ENCODE assay signal across 1 cellular context in the genomic region with DNA sequence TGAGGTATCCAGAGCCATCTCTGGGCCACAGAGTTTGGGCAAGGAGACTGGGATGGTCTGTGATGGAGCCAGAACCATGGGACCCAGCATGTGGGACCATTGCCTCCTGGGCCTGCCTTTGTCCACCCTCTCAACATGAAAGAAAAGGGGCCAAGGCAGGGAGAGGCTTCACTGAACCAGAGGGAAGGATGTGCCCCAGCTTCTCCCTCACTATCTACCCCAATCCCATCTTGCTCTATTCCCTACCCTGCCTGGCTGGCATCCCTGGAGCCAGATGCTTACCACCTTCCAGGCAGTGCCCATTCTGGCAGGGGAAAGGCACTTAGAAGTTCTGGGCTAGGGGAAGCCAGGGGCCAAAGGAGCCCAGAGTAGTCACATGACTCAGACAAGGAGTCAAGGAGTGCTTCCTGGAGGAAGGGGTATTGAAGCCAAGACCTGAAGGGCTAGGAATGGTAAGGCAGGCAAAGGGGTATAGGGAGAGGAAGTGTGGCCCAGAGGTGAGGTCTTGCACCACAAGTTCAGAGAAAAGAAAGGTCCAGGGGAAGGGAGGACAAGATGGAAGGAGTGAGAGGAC.
TF ChIP-seq lines count a peak whose summit lies in the region.

No MANE protein-coding gene starts in this region.

TF ChIP-seq in GM23338, 12 proteins besides CTCF, POLR2A, EP300 and RAD21:
- TF ChIP-seq, protein P1, sequence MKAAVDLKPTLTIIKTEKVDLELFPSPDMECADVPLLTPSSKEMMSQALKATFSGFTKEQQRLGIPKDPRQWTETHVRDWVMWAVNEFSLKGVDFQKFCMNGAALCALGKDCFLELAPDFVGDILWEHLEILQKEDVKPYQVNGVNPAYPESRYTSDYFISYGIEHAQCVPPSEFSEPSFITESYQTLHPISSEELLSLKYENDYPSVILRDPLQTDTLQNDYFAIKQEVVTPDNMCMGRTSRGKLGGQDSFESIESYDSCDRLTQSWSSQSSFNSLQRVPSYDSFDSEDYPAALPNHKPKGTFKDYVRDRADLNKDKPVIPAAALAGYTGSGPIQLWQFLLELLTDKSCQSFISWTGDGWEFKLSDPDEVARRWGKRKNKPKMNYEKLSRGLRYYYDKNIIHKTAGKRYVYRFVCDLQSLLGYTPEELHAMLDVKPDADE (IDR thresholded peaks at IDR 0.05): no peak
- TF ChIP-seq ZNF114 (CRISPR knock-in tag; IDR thresholded peaks at IDR 0.05) (no peak), EZH2phosphoT487 (IDR thresholded peaks at IDR 0.05; ENCODE audit: unreplicated experiment) (no peak), POLR2AphosphoS5 (IDR thresholded peaks at IDR 0.05; ENCODE audit: low read depth) (no peak), STAT1 (IDR thresholded peaks at IDR 0.05; ENCODE audit: unreplicated experiment) (no peak), EZH2 (IDR thresholded peaks at IDR 0.05; ENCODE audit: low read depth, unreplicated experiment) (no peak), NANOG (IDR thresholded peaks at IDR 0.05; ENCODE audit: borderline replicate concordance) (no peak), ZNF331 (CRISPR knock-in tag; IDR thresholded peaks at IDR 0.05; ENCODE audit: low read depth) (no peak), JUNB (IDR thresholded peaks at IDR 0.05; ENCODE audit: unreplicated experiment) (no peak), CREB1 (CRISPR knock-in tag; IDR thresholded peaks at IDR 0.05; ENCODE audit: low read depth) (no peak)
- TF ChIP-seq, protein P2, sequence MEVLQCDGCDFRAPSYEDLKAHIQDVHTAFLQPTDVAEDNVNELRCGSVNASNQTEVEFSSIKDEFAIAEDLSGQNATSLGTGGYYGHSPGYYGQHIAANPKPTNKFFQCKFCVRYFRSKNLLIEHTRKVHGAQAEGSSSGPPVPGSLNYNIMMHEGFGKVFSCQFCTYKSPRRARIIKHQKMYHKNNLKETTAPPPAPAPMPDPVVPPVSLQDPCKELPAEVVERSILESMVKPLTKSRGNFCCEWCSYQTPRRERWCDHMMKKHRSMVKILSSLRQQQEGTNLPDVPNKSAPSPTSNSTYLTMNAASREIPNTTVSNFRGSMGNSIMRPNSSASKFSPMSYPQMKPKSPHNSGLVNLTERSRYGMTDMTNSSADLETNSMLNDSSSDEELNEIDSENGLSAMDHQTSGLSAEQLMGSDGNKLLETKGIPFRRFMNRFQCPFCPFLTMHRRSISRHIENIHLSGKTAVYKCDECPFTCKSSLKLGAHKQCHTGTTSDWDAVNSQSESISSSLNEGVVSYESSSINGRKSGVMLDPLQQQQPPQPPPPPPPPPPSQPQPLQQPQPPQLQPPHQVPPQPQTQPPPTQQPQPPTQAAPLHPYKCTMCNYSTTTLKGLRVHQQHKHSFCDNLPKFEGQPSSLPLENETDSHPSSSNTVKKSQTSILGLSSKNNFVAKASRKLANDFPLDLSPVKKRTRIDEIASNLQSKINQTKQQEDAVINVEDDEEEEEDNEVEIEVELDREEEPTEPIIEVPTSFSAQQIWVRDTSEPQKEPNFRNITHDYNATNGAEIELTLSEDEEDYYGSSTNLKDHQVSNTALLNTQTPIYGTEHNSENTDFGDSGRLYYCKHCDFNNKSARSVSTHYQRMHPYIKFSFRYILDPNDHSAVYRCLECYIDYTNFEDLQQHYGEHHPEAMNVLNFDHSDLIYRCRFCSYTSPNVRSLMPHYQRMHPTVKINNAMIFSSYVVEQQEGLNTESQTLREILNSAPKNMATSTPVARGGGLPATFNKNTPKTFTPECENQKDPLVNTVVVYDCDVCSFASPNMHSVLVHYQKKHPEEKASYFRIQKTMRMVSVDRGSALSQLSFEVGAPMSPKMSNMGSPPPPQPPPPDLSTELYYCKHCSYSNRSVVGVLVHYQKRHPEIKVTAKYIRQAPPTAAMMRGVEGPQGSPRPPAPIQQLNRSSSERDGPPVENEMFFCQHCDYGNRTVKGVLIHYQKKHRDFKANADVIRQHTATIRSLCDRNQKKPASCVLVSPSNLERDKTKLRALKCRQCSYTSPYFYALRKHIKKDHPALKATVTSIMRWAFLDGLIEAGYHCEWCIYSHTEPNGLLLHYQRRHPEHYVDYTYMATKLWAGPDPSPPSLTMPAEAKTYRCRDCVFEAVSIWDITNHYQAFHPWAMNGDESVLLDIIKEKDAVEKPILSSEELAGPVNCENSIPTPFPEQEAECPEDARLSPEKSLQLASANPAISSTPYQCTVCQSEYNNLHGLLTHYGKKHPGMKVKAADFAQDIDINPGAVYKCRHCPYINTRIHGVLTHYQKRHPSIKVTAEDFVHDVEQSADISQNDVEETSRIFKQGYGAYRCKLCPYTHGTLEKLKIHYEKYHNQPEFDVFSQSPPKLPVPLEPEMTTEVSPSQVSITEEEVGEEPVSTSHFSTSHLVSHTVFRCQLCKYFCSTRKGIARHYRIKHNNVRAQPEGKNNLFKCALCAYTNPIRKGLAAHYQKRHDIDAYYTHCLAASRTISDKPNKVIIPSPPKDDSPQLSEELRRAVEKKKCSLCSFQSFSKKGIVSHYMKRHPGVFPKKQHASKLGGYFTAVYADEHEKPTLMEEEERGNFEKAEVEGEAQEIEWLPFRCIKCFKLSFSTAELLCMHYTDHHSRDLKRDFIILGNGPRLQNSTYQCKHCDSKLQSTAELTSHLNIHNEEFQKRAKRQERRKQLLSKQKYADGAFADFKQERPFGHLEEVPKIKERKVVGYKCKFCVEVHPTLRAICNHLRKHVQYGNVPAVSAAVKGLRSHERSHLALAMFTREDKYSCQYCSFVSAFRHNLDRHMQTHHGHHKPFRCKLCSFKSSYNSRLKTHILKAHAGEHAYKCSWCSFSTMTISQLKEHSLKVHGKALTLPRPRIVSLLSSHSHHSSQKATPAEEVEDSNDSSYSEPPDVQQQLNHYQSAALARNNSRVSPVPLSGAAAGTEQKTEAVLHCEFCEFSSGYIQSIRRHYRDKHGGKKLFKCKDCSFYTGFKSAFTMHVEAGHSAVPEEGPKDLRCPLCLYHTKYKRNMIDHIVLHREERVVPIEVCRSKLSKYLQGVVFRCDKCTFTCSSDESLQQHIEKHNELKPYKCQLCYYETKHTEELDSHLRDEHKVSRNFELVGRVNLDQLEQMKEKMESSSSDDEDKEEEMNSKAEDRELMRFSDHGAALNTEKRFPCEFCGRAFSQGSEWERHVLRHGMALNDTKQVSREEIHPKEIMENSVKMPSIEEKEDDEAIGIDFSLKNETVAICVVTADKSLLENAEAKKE (CRISPR knock-in tag; IDR thresholded peaks at IDR 0.05): no peak
- TF ChIP-seq, protein P3, sequence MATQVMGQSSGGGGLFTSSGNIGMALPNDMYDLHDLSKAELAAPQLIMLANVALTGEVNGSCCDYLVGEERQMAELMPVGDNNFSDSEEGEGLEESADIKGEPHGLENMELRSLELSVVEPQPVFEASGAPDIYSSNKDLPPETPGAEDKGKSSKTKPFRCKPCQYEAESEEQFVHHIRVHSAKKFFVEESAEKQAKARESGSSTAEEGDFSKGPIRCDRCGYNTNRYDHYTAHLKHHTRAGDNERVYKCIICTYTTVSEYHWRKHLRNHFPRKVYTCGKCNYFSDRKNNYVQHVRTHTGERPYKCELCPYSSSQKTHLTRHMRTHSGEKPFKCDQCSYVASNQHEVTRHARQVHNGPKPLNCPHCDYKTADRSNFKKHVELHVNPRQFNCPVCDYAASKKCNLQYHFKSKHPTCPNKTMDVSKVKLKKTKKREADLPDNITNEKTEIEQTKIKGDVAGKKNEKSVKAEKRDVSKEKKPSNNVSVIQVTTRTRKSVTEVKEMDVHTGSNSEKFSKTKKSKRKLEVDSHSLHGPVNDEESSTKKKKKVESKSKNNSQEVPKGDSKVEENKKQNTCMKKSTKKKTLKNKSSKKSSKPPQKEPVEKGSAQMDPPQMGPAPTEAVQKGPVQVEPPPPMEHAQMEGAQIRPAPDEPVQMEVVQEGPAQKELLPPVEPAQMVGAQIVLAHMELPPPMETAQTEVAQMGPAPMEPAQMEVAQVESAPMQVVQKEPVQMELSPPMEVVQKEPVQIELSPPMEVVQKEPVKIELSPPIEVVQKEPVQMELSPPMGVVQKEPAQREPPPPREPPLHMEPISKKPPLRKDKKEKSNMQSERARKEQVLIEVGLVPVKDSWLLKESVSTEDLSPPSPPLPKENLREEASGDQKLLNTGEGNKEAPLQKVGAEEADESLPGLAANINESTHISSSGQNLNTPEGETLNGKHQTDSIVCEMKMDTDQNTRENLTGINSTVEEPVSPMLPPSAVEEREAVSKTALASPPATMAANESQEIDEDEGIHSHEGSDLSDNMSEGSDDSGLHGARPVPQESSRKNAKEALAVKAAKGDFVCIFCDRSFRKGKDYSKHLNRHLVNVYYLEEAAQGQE (IDR thresholded peaks at IDR 0.05; ENCODE audit: unreplicated experiment): no peak
